Comparison of ENCODE assay signal across 8 cellular contexts in the genomic region with DNA sequence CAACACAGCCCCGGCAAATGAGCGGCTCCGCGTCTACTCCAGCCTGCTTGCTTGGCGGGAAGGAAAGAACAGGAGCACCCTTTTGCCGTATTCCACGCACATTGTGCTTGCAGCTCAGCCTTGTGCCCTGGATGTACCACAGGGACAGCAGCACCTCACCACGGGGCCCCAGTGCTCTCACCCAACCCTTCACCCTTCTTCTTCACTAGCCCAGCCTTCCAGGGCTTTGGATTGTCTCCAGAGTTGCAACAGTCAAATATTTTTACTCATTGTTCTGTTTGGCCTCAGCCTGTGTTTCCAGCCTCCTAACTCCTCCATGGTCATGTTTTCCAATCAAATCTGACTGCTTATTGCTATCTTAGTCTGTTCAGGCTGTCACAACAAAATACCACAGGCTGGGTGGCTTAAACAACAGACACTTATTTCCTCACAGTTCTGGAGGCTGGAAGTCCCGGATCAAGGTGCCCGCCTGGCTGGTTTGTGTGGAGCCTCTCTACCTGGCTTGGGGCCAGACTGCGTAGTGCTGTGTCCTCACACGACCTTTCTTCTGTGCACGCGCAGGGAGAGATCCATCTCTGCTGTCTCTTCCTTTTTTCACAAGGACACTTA.
DNase-seq lines count a peak whose midpoint lies in the region; ATAC-seq and TF ChIP-seq lines count a peak whose summit lies in the region.

No MANE protein-coding gene starts in this region.

- no peak for TF ChIP-seq POLR2A in adrenal gland (IDR thresholded peaks at IDR 0.05)

- intact Hi-C loops in adrenal gland (cut with DNase I) (no loop called here), left colon (cut with DNase I, micrococcal nuclease) (no loop called here)

- H3K4me3 ChIP-seq in ACC112 (ENCODE audit: low read depth, low read length) (peak overlapping the region; percentile 16; the same call in 1 of the 2 replicates), adrenal gland (no peak overlapping the region)

- H3K27me3 ChIP-seq in ACC112 (ENCODE audit: insufficient read depth, low read length): no peaks in the 10 kb centered on the region
- no peaks in the 10 kb centered on the region for H3K27me3 ChIP-seq in adrenal gland

- H3K9me3 ChIP-seq in adrenal gland (replicated peaks in 1 of 3): no peaks in the 10 kb centered on the region

- ATAC-seq in left colon: peak; percentile 93
- ATAC-seq in GM18498 (IDR thresholded peaks at IDR 0.05; ENCODE audit: unreplicated experiment): no peak

- WGBS in adrenal gland, 4 donors: 51 to 60% (median 55%) methylated on average over 14 of the region's 14 CpGs

- H3K27ac ChIP-seq in ACC112 (ENCODE audit: low read depth, low read length) (peak overlapping the region; percentile 85), adrenal gland (peak overlapping the region in 1 of 5 donors; percentile 25)

- H3K36me3 ChIP-seq in ACC112 (ENCODE audit: insufficient read depth, low read length) (no peaks in the 10 kb centered on the region), adrenal gland (replicated peaks in 1 of 2) (no peaks in the 10 kb centered on the region)

- peak overlapping the region; percentile 1 for H2AFZ ChIP-seq in ACC112 (ENCODE audit: low read length, unreplicated experiment)

- no peak for TF ChIP-seq CTCF in adrenal gland (IDR thresholded peaks at IDR 0.05)

- H3K4me1 ChIP-seq in ACC112 (ENCODE audit: control insufficient read depth, insufficient read depth, low read length, unreplicated experiment): peaks cover 26% of the 10 kb centered on the region
- peaks cover 8 to 11% of the 10 kb centered on the region in 2 donors for H3K4me1 ChIP-seq in adrenal gland (replicated peaks in 1 of 2)

- H3K79me2 ChIP-seq in ACC112 (ENCODE audit: control insufficient read depth, insufficient read depth, low read length, unreplicated experiment): no peaks in the 10 kb centered on the region

- DNase-seq in NCI-H1105 treated with DMSO at 0.1 percent for 48 hours (lab: John Stamatoyannopoulos, UW) (peak; percentile 70), adrenal gland (peak; percentile 55 to 93 (median 81)), left colon (peak; percentile 79 to 83), pons (ENCODE audit: low spot score) (no peak), Ammon's horn (ENCODE audit: low spot score) (no peak)
- DNase-seq in activated CD4-positive, alpha-beta T cell treated with anti-CD3 and anti-CD28 coated beads, Interleukin-2, amount 50 U/mL, for 4 hours: no peak

Comparison
In these comparisons a context has a peak if more than half of its experiments do, and no peak if none do; other contexts are left out.
1. DNase-seq: peak in NCI-H1105 treated with DMSO at 0.1 percent for 48 hours (single experiment), adrenal gland (7 of 7) and left colon (2 of 2); none in pons (single experiment), activated CD4-positive, alpha-beta T cell treated with anti-CD3 and anti-CD28 coated beads, Interleukin-2, amount 50 U/mL, for 4 hours (0 of 2) and Ammon's horn (single experiment).